In the genomic region with DNA sequence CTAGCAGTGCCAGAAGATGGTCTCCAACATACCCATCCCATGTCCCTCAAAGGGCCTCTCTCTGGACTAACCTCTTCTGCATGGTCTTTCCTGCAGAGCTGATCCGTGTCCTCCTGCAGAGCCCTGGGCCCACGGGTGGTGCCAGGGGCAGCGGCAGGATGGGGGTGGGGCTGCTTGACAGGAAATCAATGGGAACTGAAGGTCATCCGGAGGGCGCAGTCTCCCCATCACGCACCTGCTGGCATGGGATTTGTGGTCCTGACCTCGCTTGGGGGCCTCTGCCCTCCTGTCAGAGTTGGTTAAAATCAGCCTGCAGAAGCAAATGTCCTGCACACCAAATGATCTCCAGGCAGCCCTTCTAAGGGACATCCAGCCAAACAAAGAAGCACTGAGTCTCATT, we compare ENCODE assay signal across 17 cellular contexts.
DNase-seq lines count a peak whose midpoint lies in the region; ATAC-seq and TF ChIP-seq lines count a peak whose summit lies in the region.
"Had no signal": no experiment of that assay in that cellular context is flagged by ENCODE, and none has a peak within 500 bp of the region (broad histone marks: within the 10 kb centered on the region; RNA-seq: fewer than 3 reads in every experiment).

No MANE protein-coding gene starts in this region.

- no peak overlapping the region for H3K27ac ChIP-seq in lung (ENCODE audit: low read depth in 1 of 2, low read length in 1 of 2)
- H3K27ac ChIP-seq: BLaER1 treated with 17β-estradiol and CSF1 and Interleukin-3, amounts not matched to agents 10 nM and 100 nM had no signal

- DNase-seq in Calu3 (peak; percentile 67), lung (ENCODE audit: low spot score) (peak; percentile 25), posterior vena cava (ENCODE audit: low spot score) (peak; percentile 55), epidermal melanocyte (ENCODE audit: insufficient read length, low spot score) (no peak), NCI-H1694 (lab: John Stamatoyannopoulos, UW) (no peak)
- peak; percentile 5 for DNase-seq in activated T-helper 2 cell treated with anti-CD3 and anti-CD28 coated beads, Interferon-gamma antibody, Interleukin-2, Interleukin-4, amounts not matched to agents 10 μg/mL and 5 μg/mL and 100 μg/mL, durations not matched to agents 14 hours and 24 hours and 36 hours (ENCODE audit: low spot score)
- no peak for DNase-seq in effector CD8-positive, alpha-beta T cell (lab: John Stamatoyannopoulos, UW)
- DNase-seq: GOT3, NCI-H1092 treated with DMSO at 0.1 percent for 48 hours, NCI-H774, OCI-M1, SHP77 had no signal

- H3K27ac Mint-ChIP-seq in Calu3 (ENCODE audit: unreplicated experiment), result peak overlapping the region; percentile 86
- H3K27ac Mint-ChIP-seq in activated T-helper 2 cell treated with anti-CD3 and anti-CD28 coated beads, Interferon-gamma antibody, Interleukin-2, Interleukin-4, amounts not matched to agents 10 μg/mL and 5 μg/mL and 100 μg/mL, durations not matched to agents 14 hours and 24 hours and 36 hours, result no peak overlapping the region
- H3K27ac Mint-ChIP-seq: CD8-positive, alpha-beta T cell had no signal

- H3K4me3 Mint-ChIP-seq in Calu3 (ENCODE audit: low read depth, unreplicated experiment), result peak overlapping the region; percentile 2
- no peak overlapping the region for H3K4me3 Mint-ChIP-seq in activated T-helper 2 cell treated with anti-CD3 and anti-CD28 coated beads, Interferon-gamma antibody, Interleukin-2, Interleukin-4, amounts not matched to agents 10 μg/mL and 5 μg/mL and 100 μg/mL, durations not matched to agents 14 hours and 24 hours and 36 hours (ENCODE audit: low read depth)
- H3K4me3 Mint-ChIP-seq: CD8-positive, alpha-beta T cell had no signal

- intact Hi-C loops in Calu3 (cut with micrococcal nuclease; ENCODE audit: unreplicated experiment), result loop anchor here (2.0 to 10.0 kb wide), 3 partner anchors 111 to 266 kb away; a partner anchor contains a TSS
- intact Hi-C loops in activated T-helper 2 cell treated with anti-CD3 and anti-CD28 coated beads, Interferon-gamma antibody, Interleukin-2, Interleukin-4, amounts not matched to agents 10 μg/mL and 5 μg/mL and 100 μg/mL, durations not matched to agents 14 hours and 24 hours and 36 hours (cut with micrococcal nuclease), result no loop called here
- intact Hi-C loops in posterior vena cava (cut with DNase I), result no loop called here

- no peaks in the 10 kb centered on the region for H3K27me3 Mint-ChIP-seq in Calu3 (ENCODE audit: unreplicated experiment)
- H3K27me3 Mint-ChIP-seq in activated T-helper 2 cell treated with anti-CD3 and anti-CD28 coated beads, Interferon-gamma antibody, Interleukin-2, Interleukin-4, amounts not matched to agents 10 μg/mL and 5 μg/mL and 100 μg/mL, durations not matched to agents 14 hours and 24 hours and 36 hours (ENCODE audit: low read depth), result no peaks in the 10 kb centered on the region

- H3K27me3 ChIP-seq in lung (ENCODE audit: control insufficient read depth, insufficient read depth), result no peaks in the 10 kb centered on the region
- H3K27me3 ChIP-seq: BLaER1 treated with 17β-estradiol and CSF1 and Interleukin-3, amounts not matched to agents 10 nM and 100 nM had no signal

- no peaks in the 10 kb centered on the region for H3K36me3 ChIP-seq in lung (ENCODE audit: control insufficient read depth in 2 of 2, insufficient read depth in 2 of 2, low read length in 2 of 2)
- H3K36me3 ChIP-seq: BLaER1 treated with 17β-estradiol and CSF1 and Interleukin-3, amounts not matched to agents 10 nM and 100 nM had no signal

- CTCF ChIA-PET in Calu3 (lab: Charles Lee), result no interaction called here

- peaks cover 4% of the 10 kb centered on the region for H3K36me3 Mint-ChIP-seq in Calu3 (ENCODE audit: insufficient read depth, unreplicated experiment)
- no peaks in the 10 kb centered on the region for H3K36me3 Mint-ChIP-seq in activated T-helper 2 cell treated with anti-CD3 and anti-CD28 coated beads, Interferon-gamma antibody, Interleukin-2, Interleukin-4, amounts not matched to agents 10 μg/mL and 5 μg/mL and 100 μg/mL, durations not matched to agents 14 hours and 24 hours and 36 hours (ENCODE audit: low read depth)
- H3K36me3 Mint-ChIP-seq: CD8-positive, alpha-beta T cell had no signal

- no peak overlapping the region for H3K4me3 ChIP-seq in lung
- H3K4me3 ChIP-seq: A549; BLaER1 treated with 17β-estradiol and CSF1 and Interleukin-3, amounts not matched to agents 10 nM and 100 nM; K562 had no signal

- peaks cover 0 to 7% of the 10 kb centered on the region in 2 donors for H3K4me1 ChIP-seq in lung (ENCODE audit: control insufficient read depth in 2 of 2, insufficient read depth in 2 of 2, low read length in 2 of 2)

- no peaks in the 10 kb centered on the region for H3K9me3 Mint-ChIP-seq in Calu3 (ENCODE audit: low read depth, unreplicated experiment)
- no peaks in the 10 kb centered on the region for H3K9me3 Mint-ChIP-seq in activated T-helper 2 cell treated with anti-CD3 and anti-CD28 coated beads, Interferon-gamma antibody, Interleukin-2, Interleukin-4, amounts not matched to agents 10 μg/mL and 5 μg/mL and 100 μg/mL, durations not matched to agents 14 hours and 24 hours and 36 hours
- H3K9me3 Mint-ChIP-seq: CD8-positive, alpha-beta T cell had no signal

- no peak for ATAC-seq in lung (ENCODE audit: insufficient read depth, low FRiP score)
- ATAC-seq: A549; CD8-positive, alpha-beta T cell; HCT116; K562 had no signal

- no peak for TF ChIP-seq CTCF in Calu3 (IDR thresholded peaks at IDR 0.05; ENCODE audit: unreplicated experiment)
- no peak for TF ChIP-seq CTCF in lung (IDR thresholded peaks at IDR 0.05; ENCODE audit: control extremely low read depth, extremely low read depth)

- peaks cover 46% of the 10 kb centered on the region for H3K4me1 Mint-ChIP-seq in Calu3 (ENCODE audit: low read depth, unreplicated experiment)
- H3K4me1 Mint-ChIP-seq in activated T-helper 2 cell treated with anti-CD3 and anti-CD28 coated beads, Interferon-gamma antibody, Interleukin-2, Interleukin-4, amounts not matched to agents 10 μg/mL and 5 μg/mL and 100 μg/mL, durations not matched to agents 14 hours and 24 hours and 36 hours (ENCODE audit: low read depth), result no peaks in the 10 kb centered on the region

- no peaks in the 10 kb centered on the region for H3K9me3 ChIP-seq in lung (ENCODE audit: control insufficient read depth in 2 of 2, insufficient read depth in 1 of 2, low read length in 1 of 2)
- H3K9me3 ChIP-seq: A549; BLaER1 treated with 17β-estradiol and CSF1 and Interleukin-3, amounts not matched to agents 10 nM and 100 nM had no signal

- 74 to 78% methylated on average over 7 of the region's 7 CpGs for WGBS in lung, 2 donors

- BruUV-seq in Calu3 (replicated peaks; lab: Mats Ljungman, UMichigan), result no TSS peak

Comparison
In these comparisons a context has a peak if more than half of its experiments do, and no peak if none do; other contexts are left out.
1. DNase-seq: peak in Calu3 (single experiment), activated T-helper 2 cell treated with anti-CD3 and anti-CD28 coated beads, Interferon-gamma antibody, Interleukin-2, Interleukin-4, amounts not matched to agents 10 μg/mL and 5 μg/mL and 100 μg/mL, durations not matched to agents 14 hours and 24 hours and 36 hours (single experiment), lung (single experiment) and posterior vena cava (single experiment); none in effector CD8-positive, alpha-beta T cell (single experiment), epidermal melanocyte (single experiment) and NCI-H1694 (single experiment).